Comparison of ENCODE assay signal across 8 cellular contexts in genomic region chr14:71322660-71323250, GRCh38. TPM values are rescaled to one million over a fixed set of nuclear protein-coding genes. Genes with fewer than 3 reads are reported as not detected.
A peak's percentile ranks its signal among the peaks of the same experiment; 100 is the strongest.
DNase-seq lines count a peak whose midpoint lies in the region; ATAC-seq and TF ChIP-seq lines count a peak whose summit lies in the region.

No MANE protein-coding gene starts in this region.

- POLR2A ChIA-PET in CD8-positive, alpha-beta T cell (lab: Charles Lee), result no interaction called here

- peak overlapping the region; percentile 56 for H3K4me3 Mint-ChIP-seq in CD8-positive, alpha-beta T cell
- peak overlapping the region; percentile 80 to 95 (median 93) for H3K4me3 Mint-ChIP-seq in nephron

- H3K27me3 ChIP-seq in CD8-positive, alpha-beta T cell (ENCODE audit: insufficient read depth, low read length), result no peaks in the 10 kb centered on the region
- no peaks in the 10 kb centered on the region for H3K27me3 ChIP-seq in endocrine pancreas (ENCODE audit: control insufficient read depth, insufficient read depth, low read length)

- peak; percentile 61 for TF ChIP-seq CTCF in CD8-positive, alpha-beta T cell (IDR thresholded peaks at IDR 0.05)
- peak; percentile 43 to 58 (median 46) for TF ChIP-seq CTCF in nephron (IDR thresholded peaks at IDR 0.05; ENCODE audit: unreplicated experiment in 3 of 3)

- peaks cover 41% of the 10 kb centered on the region for H3K4me1 ChIP-seq in CD8-positive, alpha-beta T cell (ENCODE audit: insufficient read depth, low read length)
- peaks cover 8% of the 10 kb centered on the region for H3K4me1 ChIP-seq in endocrine pancreas (ENCODE audit: control insufficient read depth, insufficient read depth, low read length)

- no peaks in the 10 kb centered on the region for H3K36me3 ChIP-seq in CD8-positive, alpha-beta T cell (ENCODE audit: insufficient read depth, low read length)
- no peaks in the 10 kb centered on the region for H3K36me3 ChIP-seq in endocrine pancreas (ENCODE audit: control insufficient read depth, insufficient read depth, low read length)

- no peak overlapping the region for H3K9ac ChIP-seq in endocrine pancreas (ENCODE audit: control insufficient read depth, insufficient read depth, low read length)

- H3K9me3 Mint-ChIP-seq in CD8-positive, alpha-beta T cell, result no peaks in the 10 kb centered on the region
- no peaks in the 10 kb centered on the region for H3K9me3 Mint-ChIP-seq in nephron

- DNase-seq in CD8-positive, alpha-beta T cell, result no peak
- DNase-seq in GM19240 (ENCODE audit: insufficient read length, low spot score) (peak; percentile 17), SK-MEL-5 (ENCODE audit: low read depth, low spot score) (peak; percentile 44)
- DNase-seq in stimulated activated CD4-positive, alpha-beta T cell treated with anti-CD3 and anti-CD28 coated beads, Interleukin-1b, Interleukin-23, amount 100 ng/mL, for 48 hours, result no peak

- peaks cover 57% of the 10 kb centered on the region for H3K4me1 Mint-ChIP-seq in CD8-positive, alpha-beta T cell (ENCODE audit: low read depth)
- peaks cover 23% of the 10 kb centered on the region for H3K4me1 Mint-ChIP-seq in nephron

- no peak for ATAC-seq in CD8-positive, alpha-beta T cell
- ATAC-seq in HG02623 (IDR thresholded peaks at IDR 0.05; ENCODE audit: unreplicated experiment), result no peak
- ATAC-seq in GM18517 (IDR thresholded peaks at IDR 0.05; ENCODE audit: unreplicated experiment), result no peak

- peak overlapping the region; percentile 62 for H3K27ac Mint-ChIP-seq in CD8-positive, alpha-beta T cell
- peak overlapping the region; percentile 5 to 38 (median 10) for H3K27ac Mint-ChIP-seq in nephron

- no peak overlapping the region for H3K27ac ChIP-seq in CD8-positive, alpha-beta T cell (ENCODE audit: low read depth, low read length)

- H3K9me3 ChIP-seq in CD8-positive, alpha-beta T cell (ENCODE audit: low read length), result no peaks in the 10 kb centered on the region
- H3K9me3 ChIP-seq in endocrine pancreas (ENCODE audit: control insufficient read depth, low read length), result no peaks in the 10 kb centered on the region

- CTCF ChIA-PET in CD8-positive, alpha-beta T cell (lab: Charles Lee), result interaction anchor here (0.8 to 2.6 kb wide), 10 partner anchors 14 to 430 kb away, joined by 3 to 15 read pairs (median 4); no protein-coding TSS in a partner anchor

- intact Hi-C loops in CD8-positive, alpha-beta T cell (cut with DNase I, micrococcal nuclease), result loop anchor here (1.0 to 10.0 kb wide), 11 partner anchors 80 to 1925 kb away; partner anchors contain the start of genes ERH (in 2 of the 2), SLC39A9 (in 2 of the 2), MAP3K9 (in 1 of the 2) and MED6 (in 1 of the 2)

- no peak overlapping the region for H3K4me3 ChIP-seq in CD8-positive, alpha-beta T cell (ENCODE audit: low read depth, low read length)
- peak overlapping the region; percentile 93 for H3K4me3 ChIP-seq in endocrine pancreas (ENCODE audit: control insufficient read depth, insufficient read depth, low read length)

- in situ Hi-C loops in SK-MEL-5 (cut with HindIII; ENCODE audit: low pct_unique_long_range_greater_than_20kb, low sequenced_read_pairs), result no loop called here

- peaks cover 3% of the 10 kb centered on the region for H3K36me3 Mint-ChIP-seq in CD8-positive, alpha-beta T cell
- peaks cover 2% of the 10 kb centered on the region for H3K36me3 Mint-ChIP-seq in nephron (ENCODE audit: low read depth)

- no peaks in the 10 kb centered on the region for H3K27me3 Mint-ChIP-seq in CD8-positive, alpha-beta T cell (ENCODE audit: low read depth)
- H3K27me3 Mint-ChIP-seq in nephron (ENCODE audit: low read depth), result no peaks in the 10 kb centered on the region

RNA-seq across cellular contexts. Expression of gene SIPA1L1, which starts 2.5 kb away (rescaled TPM):
- 10 to 100 TPM; 41.3 to 43.8 TPM for total RNA-seq in CD8-positive, alpha-beta T cell
- total RNA-seq in SK-MEL-5 (2014; rRNA removed; shearing (Covaris generic)), result 10.2 and 10.4 TPM in 2 replicates
- polyA plus RNA-seq in SK-MEL-5 (2015; cell fraction: cytosol; rRNA removed), result 18.0 and 29.8 TPM in 2 replicates
- polyA plus RNA-seq in SK-MEL-5 (2015; cell fraction: nucleus; rRNA removed), result 53.3 and 77.1 TPM in 2 replicates

Comparison
In these comparisons a context has a peak if more than half of its experiments do, and no peak if none do; other contexts are left out.
1. DNase-seq: peak in GM19240 (single experiment) and SK-MEL-5 (single experiment); none in CD8-positive, alpha-beta T cell (0 of 7) and stimulated activated CD4-positive, alpha-beta T cell treated with anti-CD3 and anti-CD28 coated beads, Interleukin-1b, Interleukin-23, amount 100 ng/mL, for 48 hours (single experiment).